In the genomic region with DNA sequence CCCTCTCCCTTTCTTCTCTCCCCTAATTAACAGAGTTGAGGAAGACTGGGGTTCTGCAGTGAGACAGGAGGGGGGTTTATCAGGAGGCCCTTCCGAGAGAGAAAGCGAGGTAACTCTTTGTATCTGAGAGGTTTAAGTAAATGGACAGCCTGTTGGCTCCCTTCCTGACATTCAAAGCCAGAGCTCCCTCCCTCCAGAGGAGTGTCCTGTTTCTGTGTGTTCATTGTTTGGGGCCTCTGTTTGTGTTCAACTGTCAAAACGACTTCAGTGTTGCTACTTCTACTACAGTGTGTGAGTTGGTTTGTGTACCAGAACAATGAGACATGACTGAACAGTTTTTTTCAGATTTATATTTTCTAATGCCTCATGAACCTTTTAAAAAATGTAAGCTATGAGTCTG, we compare ENCODE assay signal across 14 cellular contexts.
DNase-seq lines count a peak whose midpoint lies in the region; ATAC-seq and TF ChIP-seq lines count a peak whose summit lies in the region.
"Had no signal": no experiment of that assay in that cellular context is flagged by ENCODE, and none has a peak within 500 bp of the region (broad histone marks: within the 10 kb centered on the region; RNA-seq: fewer than 3 reads in every experiment).

No MANE protein-coding gene starts in this region.

- no peak for ATAC-seq in HG03139 (IDR thresholded peaks at IDR 0.05; ENCODE audit: unreplicated experiment)
- ATAC-seq in GM19328 (IDR thresholded peaks at IDR 0.05; ENCODE audit: unreplicated experiment): no peak

- DNase-seq in C1 segment of cervical spinal cord (lab: John Stamatoyannopoulos, UW) (peak in 8 of 14 donors; percentile 7 to 55 (median 18)), adipocyte (ENCODE audit: low read depth) (peak; percentile 72), cardiac muscle cell (ENCODE audit: low read depth in 1 of 2, low spot score in 1 of 2) (peak; percentile 34 to 54), myocyte (ENCODE audit: low read depth) (peak; percentile 5), NCI-H1436 (lab: John Stamatoyannopoulos, UW) (no peak)
- DNase-seq in activated CD4-positive, alpha-beta T cell treated with anti-CD3 and anti-CD28 coated beads, Interleukin-2, amount 50 U/mL, for 4 hours: no peak
- DNase-seq: cortex of kidney; GOT3; NCI-H187; PC-9; stimulated activated CD8-positive, alpha-beta memory T cell treated with anti-CD3 and anti-CD28 coated beads, Interleukin-4, amount 100 ng/mL, for 48 hours; T-helper 9 cell had no signal

- no peak for TF ChIP-seq CTCF in cardiac muscle cell (IDR thresholded peaks at IDR 0.05; ENCODE audit: low read depth, low read length)

- H3K9me3 ChIP-seq in adipocyte (ENCODE audit: control insufficient read depth, low read length): no peaks in the 10 kb centered on the region
- H3K9me3 ChIP-seq in cardiac muscle cell (ENCODE audit: low read depth): no peaks in the 10 kb centered on the region

- H3K4me1 ChIP-seq in adipocyte (ENCODE audit: control insufficient read depth, insufficient read depth, low read length) (peaks cover 11% of the 10 kb centered on the region), cardiac muscle cell (ENCODE audit: low read depth) (peaks cover 19% of the 10 kb centered on the region)

- no peaks in the 10 kb centered on the region for H3K27me3 ChIP-seq in adipocyte (replicated peaks; ENCODE audit: control insufficient read depth, insufficient read depth, low read length)
- H3K27me3 ChIP-seq in cardiac muscle cell: no peaks in the 10 kb centered on the region

- H3K9ac ChIP-seq in adipocyte (ENCODE audit: low read length): no peak overlapping the region

- peak overlapping the region; percentile 29 for H3K27ac ChIP-seq in cardiac muscle cell
- H3K27ac ChIP-seq: PC-9 had no signal

- no peaks in the 10 kb centered on the region for H3K36me3 ChIP-seq in adipocyte (ENCODE audit: control insufficient read depth, insufficient read depth, low read length, severe bottlenecking)
- no peaks in the 10 kb centered on the region for H3K36me3 ChIP-seq in cardiac muscle cell

- H3K4me3 ChIP-seq in adipocyte (ENCODE audit: low read length) (no peak overlapping the region), cardiac muscle cell (no peak overlapping the region)
- H3K4me3 ChIP-seq: PC-9 had no signal

Comparison
In these comparisons a context has a peak if more than half of its experiments do, and no peak if none do; other contexts are left out.
1. DNase-seq: peak in C1 segment of cervical spinal cord (8 of 14), adipocyte (single experiment), cardiac muscle cell (2 of 2) and myocyte (single experiment); none in activated CD4-positive, alpha-beta T cell treated with anti-CD3 and anti-CD28 coated beads, Interleukin-2, amount 50 U/mL, for 4 hours (0 of 2) and NCI-H1436 (single experiment).